In the genomic region with DNA sequence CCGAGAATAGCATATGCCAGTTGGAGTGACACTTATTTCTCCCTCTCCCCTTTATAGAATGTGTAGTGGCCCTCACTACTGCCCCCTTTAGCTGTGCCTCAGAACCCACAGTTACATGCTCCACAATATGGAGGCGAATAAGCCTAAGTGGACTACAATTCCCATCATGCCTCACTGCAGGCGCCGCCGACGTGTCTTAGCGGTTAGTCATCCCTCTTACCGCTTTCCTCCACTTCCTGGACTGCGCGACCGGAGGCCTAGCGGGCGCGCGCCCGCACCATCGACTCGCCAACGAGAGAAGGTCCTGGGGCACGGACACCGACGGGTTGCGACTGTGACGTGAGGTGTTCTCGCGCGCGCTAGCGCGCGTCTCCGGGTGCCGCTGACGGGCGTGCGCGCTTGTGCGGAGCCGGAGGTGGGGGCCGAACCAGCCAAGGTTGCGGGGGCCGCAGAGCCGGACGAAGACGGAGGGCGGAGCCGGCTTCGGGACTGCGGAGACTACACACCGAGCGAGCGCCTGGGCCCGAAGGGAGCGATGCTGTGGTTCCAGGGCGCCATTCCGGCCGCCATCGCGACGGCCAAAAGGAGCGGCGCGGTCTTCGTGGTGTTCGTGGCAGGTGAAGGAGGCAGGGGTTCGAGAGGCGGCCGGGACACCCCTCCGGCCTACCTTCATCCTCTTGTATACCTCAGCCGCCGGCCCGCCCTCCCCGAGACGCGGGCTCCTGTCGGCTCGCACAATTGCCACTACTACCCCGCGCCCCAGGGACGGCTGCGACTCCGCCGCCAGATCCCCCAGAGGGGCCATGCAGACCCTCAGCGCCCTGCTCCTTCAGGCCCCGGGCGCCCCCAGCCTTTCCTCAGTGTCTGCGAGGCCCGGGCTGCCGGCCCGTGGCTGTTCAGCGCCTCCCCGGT, we compare ENCODE assay signal across 8 cellular contexts. TPM values are rescaled to one million over a fixed set of nuclear protein-coding genes. Genes with fewer than 3 reads are reported as not detected.
DNase-seq lines count a peak whose midpoint lies in the region; ATAC-seq and TF ChIP-seq lines count a peak whose summit lies in the region.

A gene with protein sequence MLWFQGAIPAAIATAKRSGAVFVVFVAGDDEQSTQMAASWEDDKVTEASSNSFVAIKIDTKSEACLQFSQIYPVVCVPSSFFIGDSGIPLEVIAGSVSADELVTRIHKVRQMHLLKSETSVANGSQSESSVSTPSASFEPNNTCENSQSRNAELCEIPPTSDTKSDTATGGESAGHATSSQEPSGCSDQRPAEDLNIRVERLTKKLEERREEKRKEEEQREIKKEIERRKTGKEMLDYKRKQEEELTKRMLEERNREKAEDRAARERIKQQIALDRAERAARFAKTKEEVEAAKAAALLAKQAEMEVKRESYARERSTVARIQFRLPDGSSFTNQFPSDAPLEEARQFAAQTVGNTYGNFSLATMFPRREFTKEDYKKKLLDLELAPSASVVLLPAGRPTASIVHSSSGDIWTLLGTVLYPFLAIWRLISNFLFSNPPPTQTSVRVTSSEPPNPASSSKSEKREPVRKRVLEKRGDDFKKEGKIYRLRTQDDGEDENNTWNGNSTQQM (plus strand): TSS at position 461 of the 912 bp plus-strand sequence. CDS start 75 bp downstream, at position 536.

- H3K27me3 ChIP-seq in BE2C = no peaks in the 10 kb centered on the region
- H3K27me3 ChIP-seq in colonic mucosa = no peaks in the 10 kb centered on the region
- no peaks in the 10 kb centered on the region for H3K27me3 ChIP-seq in layer of hippocampus (ENCODE audit: control insufficient read depth, insufficient read depth, low read length)

- TF ChIP-seq CTCF in BE2C (IDR thresholded peaks at IDR 0.05; ENCODE audit: low read depth, low read length) (peak; percentile 61), colonic mucosa (IDR thresholded peaks at IDR 0.05) (peak; percentile 17)

- H3K9ac ChIP-seq in colonic mucosa (ENCODE audit: low read depth in 2 of 2, low read length in 2 of 2) = peak within 1 kb of the TSS; percentile 93 to 99

- H3K9me3 ChIP-seq in BE2C (no peaks in the 10 kb centered on the region), colonic mucosa (no peaks in the 10 kb centered on the region)

- DNase-seq in BE2C = peak; percentile 92
- DNase-seq in GM19238 (ENCODE audit: insufficient read length, low spot score) = peak; percentile 93
- peak; percentile 94 for DNase-seq in NCI-H524 treated with DMSO at 0.1 percent for 48 hours (lab: John Stamatoyannopoulos, UW)
- DNase-seq in activated CD4-positive, alpha-beta T cell treated with anti-CD3 and anti-CD28 coated beads for 48 hours = peak; percentile 97
- DNase-seq in colonic mucosa = peak; percentile 98
- peak; percentile 98 for DNase-seq in stimulated activated CD4-positive, alpha-beta T cell treated with anti-CD3 and anti-CD28 coated beads, Interleukin-1b, Interleukin-23, amount 100 ng/mL, for 48 hours

- H3K27ac ChIP-seq in colonic mucosa (peak within 1 kb of the TSS; percentile 100), layer of hippocampus (ENCODE audit: low read depth, low read length) (peak within 1 kb of the TSS; percentile 93)

- peak; percentile 92 for ATAC-seq in HG03457 (IDR thresholded peaks at IDR 0.05; ENCODE audit: unreplicated experiment)

- H3K4me1 ChIP-seq in BE2C (no peaks in the 10 kb centered on the region), colonic mucosa (no peaks in the 10 kb centered on the region)

- H3K4me3 ChIP-seq in BE2C (ENCODE audit: low read depth, low read length) (peak within 1 kb of the TSS; percentile 86), colonic mucosa (peak within 1 kb of the TSS; percentile 98)

- H3K36me3 ChIP-seq in BE2C = no peaks in the 10 kb centered on the region
- no peaks in the 10 kb centered on the region for H3K36me3 ChIP-seq in colonic mucosa

- intact Hi-C loops in colonic mucosa (cut with DNase I) = no loop called here

RNA-seq across cellular contexts. Expression of the gene that starts here (rescaled TPM):
- polyA plus RNA-seq in BE2C (2012; ENCODE audit: insufficient read depth, insufficient read length, low read depth) = 48.7 TPM
- 100 to 1,000 TPM; 106 to 117 TPM for total RNA-seq in colonic mucosa

Comparison
In these comparisons a context has a peak if more than half of its experiments do, and no peak if none do; other contexts are left out.
1. Peak in every context shown above with its lines: DNase-seq, ATAC-seq, H3K4me3 ChIP-seq and H3K27ac ChIP-seq.